ENCODE assay signal across 1 cellular context in genomic region chr2:76280676-76281075, GRCh38.
TF ChIP-seq lines count a peak whose summit lies in the region.

No MANE protein-coding gene starts in this region.

TF ChIP-seq in neural cell, 6 proteins besides CTCF, POLR2A, EP300 and RAD21 (continued from another document):
- TF ChIP-seq REST (IDR thresholded peaks at IDR 0.05; ENCODE audit: borderline replicate concordance) (peak; percentile 21), SMC3 (conservative IDR thresholded peaks at IDR 0.05; ENCODE audit: poor library complexity) (no peak)
